33 cellular contexts compared by ENCODE assay signal in genomic region chr2:220753486-220753885, GRCh38.
"Had no signal": no experiment of that assay in that cellular context is flagged by ENCODE, and none has a peak within 500 bp of the region (broad histone marks: within the 10 kb centered on the region; RNA-seq: fewer than 3 reads in every experiment).

No MANE protein-coding gene starts in this region.

- H3K36me3 ChIP-seq: adrenal gland, breast epithelium, esophagus muscularis mucosa, gastroesophageal sphincter, pancreas, prostate gland, upper lobe of right lung had no signal

- H3K4me1 ChIP-seq: adrenal gland, breast epithelium, esophagus muscularis mucosa, gastroesophageal sphincter, pancreas, prostate gland, upper lobe of right lung had no signal

- DNase-seq: activated CD4-positive, alpha-beta memory T cell treated with anti-CD3 and anti-CD28 coated beads for 36 hours; activated CD4-positive, alpha-beta T cell treated with anti-CD3 and anti-CD28 coated beads, Interleukin-2, amount 10 ng/mL, durations not matched to agents 24 days and 14 days; activated CD4-positive, CD25-positive, alpha-beta regulatory T cell treated with anti-CD3 and anti-CD28 coated beads, Interleukin-2, amount 50 U/mL, for 72 hours; activated CD8-positive, alpha-beta memory T cell treated with anti-CD3 and anti-CD28 coated beads, Interleukin-2, amount 50 U/mL, for 4 hours; activated effector memory CD4-positive, alpha-beta T cell treated with anti-CD3 and anti-CD28 coated beads, Interleukin-2, amount 50 U/mL, for 16 hours; activated naive CD4-positive, alpha-beta T cell treated with anti-CD3 and anti-CD28 coated beads for 36 hours; activated naive CD8-positive, alpha-beta T cell treated with anti-CD3 and anti-CD28 coated beads for 36 hours; activated T-cell treated with anti-CD3 and anti-CD28 coated beads, Interleukin-2, amount 50 U/mL, for 1 hour; adrenal gland; aorta; central memory CD4-positive, alpha-beta T cell; dermis blood vessel endothelial cell; effector CD4-positive, alpha-beta T cell; head of caudate nucleus; hippocampal formation; left cardiac atrium; mammary epithelial cell; naive thymus-derived CD4-positive, alpha-beta T cell; nucleus accumbens; pancreas; retina; small intestine; stimulated activated CD4-positive, alpha-beta T cell treated with anti-CD3 and anti-CD28 coated beads, Interleukin-4, amount 100 ng/mL, for 24 hours; stimulated activated naive CD8-positive, alpha-beta T cell treated with anti-CD3 and anti-CD28 coated beads, Interleukin-15, amount 100 ng/mL, for 72 hours; substantia nigra; T-helper 2 cell; upper lobe of right lung had no signal

- H3K27me3 ChIP-seq: adrenal gland, breast epithelium, esophagus muscularis mucosa, gastroesophageal sphincter, pancreas, upper lobe of right lung had no signal

- H3K4me3 ChIP-seq: adrenal gland, breast epithelium, esophagus muscularis mucosa, gastroesophageal sphincter, pancreas, prostate gland, upper lobe of right lung had no signal

- ATAC-seq: gastroesophageal sphincter; left cardiac atrium; naive thymus-derived CD4-positive, alpha-beta T cell; pancreas; sciatic nerve; stimulated activated memory B cell treated with anti-CD40 and anti-IgM and Interleukin-4, amounts not matched to agents 10 μg/mL and 1 μg/mL and 100 μg/mL, for 72 hours; stimulated activated naive CD8-positive, alpha-beta T cell treated with anti-CD3 and anti-CD28 coated beads, Interleukin-15, amount 100 ng/mL, for 72 hours; upper lobe of right lung had no signal

- H3K9me3 ChIP-seq: adrenal gland, breast epithelium, gastroesophageal sphincter, pancreas, prostate gland, upper lobe of right lung had no signal

- H3K27ac ChIP-seq: adrenal gland, esophagus muscularis mucosa, gastroesophageal sphincter, pancreas, prostate gland, upper lobe of right lung had no signal
